8 cellular contexts compared by ENCODE assay signal in genomic region chr4:174222266-174222872, GRCh38.
DNase-seq lines count a peak whose midpoint lies in the region; ATAC-seq and TF ChIP-seq lines count a peak whose summit lies in the region.

No MANE protein-coding gene starts in this region.

- DNase-seq in A673 (ENCODE audit: low spot score) (peak; percentile 53), GM10266 (ENCODE audit: extremely low spot score) (peak; percentile 36), NCI-H1694 (lab: John Stamatoyannopoulos, UW) (peak; percentile 14), endothelial cell (ENCODE audit: low spot score) (no peak), gastrocnemius medialis (no peak)
- no peak for DNase-seq in stimulated activated naive CD8-positive, alpha-beta T cell treated with anti-CD3 and anti-CD28 coated beads, Interleukin-15, amount 100 ng/mL, for 72 hours

- H3K9me3 Mint-ChIP-seq in endothelial cell (ENCODE audit: unreplicated experiment) = no peaks in the 10 kb centered on the region
- H3K9me3 Mint-ChIP-seq in stimulated activated naive CD8-positive, alpha-beta T cell treated with anti-CD3 and anti-CD28 coated beads, Interleukin-15, amount 100 ng/mL, for 72 hours = no peaks in the 10 kb centered on the region

- no TSS peak for BruUV-seq in A673 (replicated peaks; lab: Mats Ljungman, UMichigan)

- in situ Hi-C loops in gastrocnemius medialis (cut with MboI; ENCODE audit: low sequenced_read_pairs in 4 of 4) = loop anchor here in 1 of 4 donors (10.0 kb wide), 1 partner anchor 92 kb away; no protein-coding TSS in a partner anchor

- no peaks in the 10 kb centered on the region for H3K9me3 ChIP-seq in A673 (ENCODE audit: low read depth, low read length, poor library complexity, severe bottlenecking)
- H3K9me3 ChIP-seq in gastrocnemius medialis = no peaks in the 10 kb centered on the region

- peaks cover 11% of the 10 kb centered on the region for H3K4me1 Mint-ChIP-seq in endothelial cell (ENCODE audit: unreplicated experiment)
- peaks cover 11% of the 10 kb centered on the region for H3K4me1 Mint-ChIP-seq in stimulated activated naive CD8-positive, alpha-beta T cell treated with anti-CD3 and anti-CD28 coated beads, Interleukin-15, amount 100 ng/mL, for 72 hours

- no peaks in the 10 kb centered on the region for H3K36me3 Mint-ChIP-seq in endothelial cell (ENCODE audit: low read depth, unreplicated experiment)

- TF ChIP-seq POLR2A in gastrocnemius medialis (IDR thresholded peaks at IDR 0.05) = no peak

- intact Hi-C loops in A673 (cut with micrococcal nuclease; ENCODE audit: unreplicated experiment) = loop anchor here (2.0 kb wide), 1 partner anchor 96 kb away; no protein-coding TSS in a partner anchor
- intact Hi-C loops in gastrocnemius medialis (cut with DNase I; ENCODE audit: low total_unique reads) = loop anchor here (2.0 kb wide), 1 partner anchor 96 kb away; no protein-coding TSS in a partner anchor

- POLR2A ChIA-PET in A673 (lab: Charles Lee; ENCODE audit: low non-redundant PET) = no interaction called here

- no peak overlapping the region for H3K4me3 Mint-ChIP-seq in endothelial cell (ENCODE audit: unreplicated experiment)
- H3K4me3 Mint-ChIP-seq in stimulated activated naive CD8-positive, alpha-beta T cell treated with anti-CD3 and anti-CD28 coated beads, Interleukin-15, amount 100 ng/mL, for 72 hours = no peak overlapping the region

- H3K27me3 ChIP-seq in A673 (replicated peaks; ENCODE audit: insufficient read depth, low read depth, low read length, poor library complexity) = no peaks in the 10 kb centered on the region
- peaks cover 12 to 13% (median 12%) of the 10 kb centered on the region in 3 donors for H3K27me3 ChIP-seq in gastrocnemius medialis

- TF ChIP-seq CTCF in A673 (conservative IDR thresholded peaks at IDR 0.05; ENCODE audit: low read depth, low read length) = peak; percentile 72
- TF ChIP-seq CTCF in GM10266 (IDR thresholded peaks at IDR 0.05; ENCODE audit: control insufficient read depth, insufficient read depth, low read depth, missing control alignments) = peak; percentile 50
- peak; percentile 77 for TF ChIP-seq CTCF in endothelial cell (IDR thresholded peaks at IDR 0.05; ENCODE audit: unreplicated experiment)
- peak in 3 of 5 experiments; percentile 13 to 60 (median 52) for TF ChIP-seq CTCF in gastrocnemius medialis (IDR thresholded peaks at IDR 0.05 in 4 of 5, conservative IDR thresholded peaks at IDR 0.05 in 1 of 5)

- H3K27ac Mint-ChIP-seq in endothelial cell (ENCODE audit: unreplicated experiment) = no peak overlapping the region
- no peak overlapping the region for H3K27ac Mint-ChIP-seq in stimulated activated naive CD8-positive, alpha-beta T cell treated with anti-CD3 and anti-CD28 coated beads, Interleukin-15, amount 100 ng/mL, for 72 hours

- H3K4me1 ChIP-seq in A673 (ENCODE audit: insufficient read depth, low read length, poor library complexity, severe bottlenecking) = peaks cover 3% of the 10 kb centered on the region
- peaks cover 4 to 8% of the 10 kb centered on the region in 2 donors for H3K4me1 ChIP-seq in gastrocnemius medialis

- H3K36me3 ChIP-seq in A673 (ENCODE audit: insufficient read depth, low read length, poor library complexity, severe bottlenecking) = no peaks in the 10 kb centered on the region
- H3K36me3 ChIP-seq in gastrocnemius medialis = no peaks in the 10 kb centered on the region

- H3K4me3 ChIP-seq in A673 (ENCODE audit: low read depth, low read length, poor library complexity, severe bottlenecking) (no peak overlapping the region), gastrocnemius medialis (no peak overlapping the region)

- no peak overlapping the region for H3K27ac ChIP-seq in A673 (ENCODE audit: low read depth, low read length, poor library complexity, severe bottlenecking)
- no peak overlapping the region for H3K27ac ChIP-seq in gastrocnemius medialis

- H3K27me3 Mint-ChIP-seq in endothelial cell (ENCODE audit: unreplicated experiment) = peaks cover 2% of the 10 kb centered on the region
- H3K27me3 Mint-ChIP-seq in stimulated activated naive CD8-positive, alpha-beta T cell treated with anti-CD3 and anti-CD28 coated beads, Interleukin-15, amount 100 ng/mL, for 72 hours = peaks cover 68% of the 10 kb centered on the region

- ATAC-seq in HG02588 (IDR thresholded peaks at IDR 0.05; ENCODE audit: unreplicated experiment) = peak; percentile 69
- ATAC-seq in gastrocnemius medialis = no peak
- ATAC-seq in GM19035 (IDR thresholded peaks at IDR 0.05; ENCODE audit: unreplicated experiment) = no peak
- no peak for ATAC-seq in stimulated activated naive CD8-positive, alpha-beta T cell treated with anti-CD3 and anti-CD28 coated beads, Interleukin-15, amount 100 ng/mL, for 72 hours

- CTCF ChIA-PET in A673 (lab: Charles Lee) = interaction anchor here (1.1 kb wide), 1 partner anchor 410 kb away, joined by 4 read pairs; no protein-coding TSS in a partner anchor

Comparison
In these comparisons a context has a peak if more than half of its experiments do, and no peak if none do; other contexts are left out.
1. DNase-seq: peak in A673 (single experiment), GM10266 (single experiment) and NCI-H1694 (single experiment); none in endothelial cell (single experiment), gastrocnemius medialis (0 of 2) and stimulated activated naive CD8-positive, alpha-beta T cell treated with anti-CD3 and anti-CD28 coated beads, Interleukin-15, amount 100 ng/mL, for 72 hours (0 of 2).
2. Peak in every context shown above with its lines, with median percentiles within 50 percentile points of each other: CTCF ChIP-seq.